Comparison of ENCODE assay signal across 1 cellular context in genomic region chr11:63549411-63549810, GRCh38.
TF ChIP-seq lines count a peak whose summit lies in the region.

No MANE protein-coding gene starts in this region.

TF ChIP-seq in WTC11, 78 proteins besides CTCF, POLR2A, EP300 and RAD21 (continued from another document):
- TF ChIP-seq ARID4B (CRISPR knock-in tag; IDR thresholded peaks at IDR 0.05; ENCODE audit: borderline replicate concordance) (no peak), HMGA2 (CRISPR knock-in tag; IDR thresholded peaks at IDR 0.05) (no peak), ZNF263 (CRISPR knock-in tag; IDR thresholded peaks at IDR 0.05; ENCODE audit: low read depth) (no peak), TP53 (CRISPR knock-in tag; IDR thresholded peaks at IDR 0.05) (no peak), AR (CRISPR knock-in tag; IDR thresholded peaks at IDR 0.05) (no peak), ZNF396 (CRISPR knock-in tag; IDR thresholded peaks at IDR 0.05; ENCODE audit: borderline replicate concordance) (no peak), ZNF281 (CRISPR knock-in tag; IDR thresholded peaks at IDR 0.05) (no peak), MXD4 (CRISPR knock-in tag; IDR thresholded peaks at IDR 0.05; ENCODE audit: borderline replicate concordance) (no peak), SMAD4 (CRISPR knock-in tag; IDR thresholded peaks at IDR 0.05) (no peak)
- TF ChIP-seq, protein P1, sequence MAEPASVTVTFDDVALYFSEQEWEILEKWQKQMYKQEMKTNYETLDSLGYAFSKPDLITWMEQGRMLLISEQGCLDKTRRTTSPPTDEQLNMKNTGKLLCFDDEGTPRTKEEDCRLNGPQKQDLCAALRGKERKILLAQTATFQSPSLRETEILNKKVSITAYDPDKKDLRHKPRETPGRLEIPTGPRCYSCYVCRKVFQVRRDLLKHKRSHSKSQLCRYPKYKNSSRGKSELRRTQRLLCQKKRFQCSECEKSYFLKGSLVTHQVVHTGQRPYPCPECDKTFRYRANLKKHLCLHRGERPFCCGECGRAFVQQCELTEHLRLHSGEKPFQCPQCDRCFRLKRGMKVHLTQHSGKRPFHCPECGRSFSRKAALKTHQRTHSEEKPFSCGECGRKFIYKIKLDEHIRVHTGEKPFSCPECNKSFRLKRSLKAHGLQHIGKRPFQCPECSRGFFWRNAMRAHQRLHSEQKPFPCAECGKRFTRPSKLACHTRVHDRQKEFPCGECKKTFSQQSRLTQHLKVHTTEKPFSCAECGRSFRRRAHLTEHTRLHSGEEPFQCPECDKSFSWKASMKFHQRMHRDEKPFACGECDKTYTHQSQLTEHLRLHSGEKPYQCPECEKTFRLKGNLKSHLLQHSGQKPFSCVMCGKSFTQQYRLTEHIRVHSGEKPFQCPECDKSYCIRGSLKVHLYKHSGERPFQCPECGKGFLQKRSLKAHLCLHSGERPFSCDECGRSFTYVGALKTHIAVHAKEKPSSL (CRISPR knock-in tag; conservative IDR thresholded peaks at IDR 0.05), result no peak
- TF ChIP-seq, protein P2, sequence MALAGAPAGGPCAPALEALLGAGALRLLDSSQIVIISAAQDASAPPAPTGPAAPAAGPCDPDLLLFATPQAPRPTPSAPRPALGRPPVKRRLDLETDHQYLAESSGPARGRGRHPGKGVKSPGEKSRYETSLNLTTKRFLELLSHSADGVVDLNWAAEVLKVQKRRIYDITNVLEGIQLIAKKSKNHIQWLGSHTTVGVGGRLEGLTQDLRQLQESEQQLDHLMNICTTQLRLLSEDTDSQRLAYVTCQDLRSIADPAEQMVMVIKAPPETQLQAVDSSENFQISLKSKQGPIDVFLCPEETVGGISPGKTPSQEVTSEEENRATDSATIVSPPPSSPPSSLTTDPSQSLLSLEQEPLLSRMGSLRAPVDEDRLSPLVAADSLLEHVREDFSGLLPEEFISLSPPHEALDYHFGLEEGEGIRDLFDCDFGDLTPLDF (CRISPR knock-in tag; IDR thresholded peaks at IDR 0.05), result no peak
- TF ChIP-seq, protein P3, sequence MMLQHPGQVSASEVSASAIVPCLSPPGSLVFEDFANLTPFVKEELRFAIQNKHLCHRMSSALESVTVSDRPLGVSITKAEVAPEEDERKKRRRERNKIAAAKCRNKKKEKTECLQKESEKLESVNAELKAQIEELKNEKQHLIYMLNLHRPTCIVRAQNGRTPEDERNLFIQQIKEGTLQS (CRISPR knock-in tag; conservative IDR thresholded peaks at IDR 0.05), result no peak
